ENCODE assay signal across 8 cellular contexts in the genomic region with DNA sequence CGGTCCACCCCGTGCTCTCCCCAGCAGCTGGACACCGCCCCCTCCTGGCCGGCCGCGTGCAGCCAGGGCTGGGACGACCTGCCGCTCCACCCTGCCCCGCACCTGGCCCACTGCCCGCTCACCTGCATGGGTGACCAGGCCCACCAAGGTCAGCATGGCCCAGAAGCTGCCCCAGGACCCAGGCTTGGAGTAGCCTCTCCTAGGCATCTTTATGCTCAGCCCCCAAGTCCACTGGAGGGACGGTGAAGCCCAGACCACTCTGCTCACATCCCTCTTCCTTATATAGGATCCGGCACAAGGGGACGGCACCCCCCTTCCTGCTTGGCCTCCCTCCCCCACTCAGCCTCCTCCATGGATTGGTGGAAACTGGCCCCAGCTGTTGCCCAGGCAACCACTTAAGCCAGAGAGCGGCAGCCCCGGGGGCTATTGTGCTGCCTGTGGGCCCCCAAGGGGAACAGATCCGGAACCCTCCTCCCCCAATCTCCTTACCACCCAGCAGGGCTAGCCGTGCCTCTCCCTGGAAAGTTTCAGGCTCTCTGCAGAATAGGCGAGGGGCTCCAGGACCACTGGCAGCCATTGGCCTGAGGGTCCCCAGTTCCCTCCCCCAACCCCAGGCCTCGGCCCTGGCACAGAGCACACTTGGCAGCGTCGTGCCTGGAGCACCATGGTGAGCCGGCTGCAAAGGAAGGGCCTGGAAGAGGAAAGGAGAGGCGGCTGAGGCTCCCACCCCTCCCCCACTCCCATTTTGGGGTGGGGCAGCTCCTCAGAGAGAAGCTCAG. TPM values are rescaled to one million over a fixed set of nuclear protein-coding genes. Genes with fewer than 3 reads are reported as not detected.
DNase-seq lines count a peak whose midpoint lies in the region; ATAC-seq and TF ChIP-seq lines count a peak whose summit lies in the region.

A gene with protein sequence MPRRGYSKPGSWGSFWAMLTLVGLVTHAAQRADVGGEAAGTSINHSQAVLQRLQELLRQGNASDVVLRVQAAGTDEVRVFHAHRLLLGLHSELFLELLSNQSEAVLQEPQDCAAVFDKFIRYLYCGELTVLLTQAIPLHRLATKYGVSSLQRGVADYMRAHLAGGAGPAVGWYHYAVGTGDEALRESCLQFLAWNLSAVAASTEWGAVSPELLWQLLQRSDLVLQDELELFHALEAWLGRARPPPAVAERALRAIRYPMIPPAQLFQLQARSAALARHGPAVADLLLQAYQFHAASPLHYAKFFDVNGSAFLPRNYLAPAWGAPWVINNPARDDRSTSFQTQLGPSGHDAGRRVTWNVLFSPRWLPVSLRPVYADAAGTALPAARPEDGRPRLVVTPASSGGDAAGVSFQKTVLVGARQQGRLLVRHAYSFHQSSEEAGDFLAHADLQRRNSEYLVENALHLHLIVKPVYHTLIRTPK (minus strand): TSS at position 256 of the 779 bp plus-strand sequence. CDS start 49 bp downstream, at position 207.

- ATAC-seq in CD4-positive, CD25-positive, alpha-beta regulatory T cell (ENCODE audit: low read depth in 2 of 2): peak in 1 of 2 donors; percentile 38
- ATAC-seq in IMR-90 (ENCODE audit: low read depth) (peak; percentile 77), WTC11 (peak; percentile 83), aorta (ENCODE audit: low FRiP score) (peak; percentile 42)

- in situ Hi-C loops in IMR-90 (cut with MboI; ENCODE audit: low sequenced_read_pairs): no loop called here

- H3K4me1 Mint-ChIP-seq in CD4-positive, CD25-positive, alpha-beta regulatory T cell: peaks cover 0 to 9% (median 4%) of the 10 kb centered on the region in 4 donors
- peaks cover 31% of the 10 kb centered on the region for H3K4me1 Mint-ChIP-seq in WTC11
- H3K4me1 Mint-ChIP-seq in endodermal cell: peaks cover 2% of the 10 kb centered on the region
- H3K4me1 Mint-ChIP-seq in mesothelial cell of epicardium: peaks cover 20% of the 10 kb centered on the region

- no peak within 1 kb of the TSS for H3K4ac ChIP-seq in IMR-90 (ENCODE audit: low read depth, low read length)

- H3K4me2 ChIP-seq in IMR-90 (ENCODE audit: low read depth, low read length): no peak within 1 kb of the TSS

- no peaks in the 10 kb centered on the region for H3K36me3 ChIP-seq in CD4-positive, CD25-positive, alpha-beta regulatory T cell (ENCODE audit: control insufficient read depth, insufficient read depth, low read length)
- H3K36me3 ChIP-seq in IMR-90 (ENCODE audit: control insufficient read depth, insufficient read depth, low read length) (no peaks in the 10 kb centered on the region), endodermal cell (ENCODE audit: control insufficient read depth, insufficient read depth, low read length) (no peaks in the 10 kb centered on the region), aorta (ENCODE audit: control insufficient read depth in 1 of 2, insufficient read depth in 2 of 2, low read length in 1 of 2) (no peaks in the 10 kb centered on the region)

- H4K5ac ChIP-seq in IMR-90 (ENCODE audit: low read depth, low read length): no peak within 1 kb of the TSS

- H3K36me3 Mint-ChIP-seq in CD4-positive, CD25-positive, alpha-beta regulatory T cell: no peaks in the 10 kb centered on the region
- H3K36me3 Mint-ChIP-seq in WTC11 (no peaks in the 10 kb centered on the region), endodermal cell (ENCODE audit: low read depth) (no peaks in the 10 kb centered on the region), mesothelial cell of epicardium (no peaks in the 10 kb centered on the region)

- peak; percentile 29; the same call in 1 of the 2 replicates for TF ChIP-seq RAD21 in IMR-90 (IDR thresholded peaks at IDR 0.05; ENCODE audit: low read length)

- H3K27ac ChIP-seq in CD4-positive, CD25-positive, alpha-beta regulatory T cell (ENCODE audit: insufficient read depth, low read length, poor library complexity, severe bottlenecking): no peak within 1 kb of the TSS
- H3K27ac ChIP-seq in IMR-90 (ENCODE audit: insufficient read depth, low read length): no peak within 1 kb of the TSS
- H3K27ac ChIP-seq in endodermal cell (ENCODE audit: low read depth, low read length): peak within 1 kb of the TSS; percentile 91
- H3K27ac ChIP-seq in aorta (ENCODE audit: low read depth in 1 of 2, low read length in 2 of 2): no peak within 1 kb of the TSS

- BruUV-seq in IMR-90 (replicated peaks; lab: Mats Ljungman, UMichigan): no TSS peak

- no peak within 1 kb of the TSS for H2BK20ac ChIP-seq in IMR-90 (ENCODE audit: low read depth, low read length)

- no peaks in the 10 kb centered on the region for H4K20me1 ChIP-seq in IMR-90 (ENCODE audit: insufficient read depth, low read length)

- no peaks in the 10 kb centered on the region for H3K79me1 ChIP-seq in IMR-90 (ENCODE audit: low read depth in 1 of 2, low read length in 2 of 2)

- H3K9ac ChIP-seq in IMR-90 (ENCODE audit: low read depth, low read length): no peak within 1 kb of the TSS
- no peak within 1 kb of the TSS for H3K9ac ChIP-seq in endodermal cell (ENCODE audit: extremely low read depth, low read length, poor library complexity, severe bottlenecking)

- CTCF ChIA-PET in IMR-90 (lab: Yijun Ruan, JAX): no interaction called here
- CTCF ChIA-PET in WTC11 (lab: Charles Lee): interaction anchor here (0.5 to 4.4 kb wide), 51 partner anchors 9 to 409 kb away, joined by 3 to 60 read pairs (median 4); a partner anchor contains a TSS

- H3K9me3 Mint-ChIP-seq in CD4-positive, CD25-positive, alpha-beta regulatory T cell: peaks cover 0 to 1% (median 0%) of the 10 kb centered on the region in 7 donors
- H3K9me3 Mint-ChIP-seq in WTC11 (0 out of 2 replicates have a peak, but pooled peaks cover 5% of the 10 kb centered on the region), endodermal cell (no peaks in the 10 kb centered on the region), mesothelial cell of epicardium (no peaks in the 10 kb centered on the region)

- no peak within 1 kb of the TSS for H3K23ac ChIP-seq in IMR-90 (ENCODE audit: low read depth, low read length)

- no peaks in the 10 kb centered on the region for H3K9me3 ChIP-seq in CD4-positive, CD25-positive, alpha-beta regulatory T cell (ENCODE audit: control insufficient read depth in 2 of 2, low read length in 2 of 2)
- H3K9me3 ChIP-seq in IMR-90 (ENCODE audit: control insufficient read depth, insufficient read depth, low read length): no peaks in the 10 kb centered on the region
- H3K9me3 ChIP-seq in endodermal cell (ENCODE audit: control insufficient read depth, low read length): no peaks in the 10 kb centered on the region
- no peaks in the 10 kb centered on the region for H3K9me3 ChIP-seq in aorta (ENCODE audit: control insufficient read depth, low read length)

- H3K27me3 ChIP-seq in CD4-positive, CD25-positive, alpha-beta regulatory T cell (ENCODE audit: control insufficient read depth, insufficient read depth, low read length): peaks cover 8% of the 10 kb centered on the region
- H3K27me3 ChIP-seq in IMR-90 (ENCODE audit: control insufficient read depth, insufficient read depth, low read length) (peaks cover 7% of the 10 kb centered on the region; the same call in 1 of the 2 replicates), endodermal cell (ENCODE audit: control insufficient read depth, insufficient read depth, low read length, poor library complexity, severe bottlenecking) (peaks cover 28% of the 10 kb centered on the region), aorta (ENCODE audit: control insufficient read depth in 1 of 2, insufficient read depth in 2 of 2, low read length in 1 of 2) (no peaks in the 10 kb centered on the region)

- H3K56ac ChIP-seq in IMR-90 (ENCODE audit: extremely low read depth, insufficient read depth, low read length): no peak within 1 kb of the TSS

- intact Hi-C loops in IMR-90 (cut with micrococcal nuclease): loop anchor here (5.0 kb wide), 1 partner anchor 155 kb away; no protein-coding TSS in a partner anchor
- intact Hi-C loops in aorta (cut with DNase I): loop anchor here in 1 of 2 donors (10.0 kb wide), 1 partner anchor 157 kb away; a partner anchor contains a TSS

- H2BK5ac ChIP-seq in IMR-90 (ENCODE audit: low read depth, low read length, poor library complexity, severe bottlenecking): no peak within 1 kb of the TSS

- no peak within 1 kb of the TSS for H3K27ac Mint-ChIP-seq in CD4-positive, CD25-positive, alpha-beta regulatory T cell
- H3K27ac Mint-ChIP-seq in WTC11: no peak within 1 kb of the TSS; the same call in 1 of the 2 replicates
- H3K27ac Mint-ChIP-seq in endodermal cell: no peak within 1 kb of the TSS
- no peak within 1 kb of the TSS for H3K27ac Mint-ChIP-seq in mesothelial cell of epicardium

- H3K27me3 Mint-ChIP-seq in CD4-positive, CD25-positive, alpha-beta regulatory T cell: peaks cover 33% of the 10 kb centered on the region
- peaks cover 12% of the 10 kb centered on the region for H3K27me3 Mint-ChIP-seq in WTC11 (ENCODE audit: low read depth)
- H3K27me3 Mint-ChIP-seq in endodermal cell (ENCODE audit: insufficient read depth): peaks cover 44% of the 10 kb centered on the region
- peaks cover 79% of the 10 kb centered on the region for H3K27me3 Mint-ChIP-seq in mesothelial cell of epicardium (ENCODE audit: low read depth)

- H4K8ac ChIP-seq in IMR-90 (ENCODE audit: low read depth in 2 of 2, low read length in 2 of 2): no peak within 1 kb of the TSS

- no peak within 1 kb of the TSS for H3K14ac ChIP-seq in IMR-90 (replicated peaks; ENCODE audit: low read depth, low read length)

- no peak within 1 kb of the TSS for H2AK5ac ChIP-seq in IMR-90 (ENCODE audit: low read depth, low read length)

- dilution Hi-C loops in IMR-90 (cut with HindIII; ENCODE audit: low sequenced_read_pairs, unreplicated experiment): no loop called here

- peak; percentile 18 to 36 (median 28) for DNase-seq in CD4-positive, CD25-positive, alpha-beta regulatory T cell
- DNase-seq in IMR-90 (no peak), WTC11 (ENCODE audit: low spot score) (peak; percentile 87), endodermal cell (peak; percentile 98), mesothelial cell of epicardium (ENCODE audit: low spot score in 2 of 2, unreplicated experiment in 2 of 2) (peak in 1 of 2 experiments; percentile 69), aorta (no peak), SIG-M5 treated with dmso at 0.1 percent for 504 hours (lab: John Stamatoyannopoulos, UW; ENCODE audit: unreplicated experiment) (no peak), NK-92 (lab: John Stamatoyannopoulos, UW; ENCODE audit: unreplicated experiment) (no peak)

- no peak within 1 kb of the TSS for H4K91ac ChIP-seq in IMR-90 (ENCODE audit: insufficient read depth, low read depth, low read length)

- H2AK9ac ChIP-seq in IMR-90 (replicated peaks; ENCODE audit: low read depth, low read length, poor library complexity): no peak within 1 kb of the TSS

- peaks cover 6% of the 10 kb centered on the region for H3K4me1 ChIP-seq in CD4-positive, CD25-positive, alpha-beta regulatory T cell (ENCODE audit: control insufficient read depth, insufficient read depth, low read length, poor library complexity, severe bottlenecking)
- H3K4me1 ChIP-seq in IMR-90 (ENCODE audit: control insufficient read depth, insufficient read depth, low read length) (no peaks in the 10 kb centered on the region), endodermal cell (ENCODE audit: control insufficient read depth, insufficient read depth, low read length) (no peaks in the 10 kb centered on the region), aorta (ENCODE audit: control insufficient read depth in 1 of 2, insufficient read depth in 2 of 2, low read length in 2 of 2) (no peaks in the 10 kb centered on the region)

- TF ChIP-seq POLR2A in IMR-90 (IDR thresholded peaks at IDR 0.05; ENCODE audit: low read depth, low read length): no peak

- H2AFZ ChIP-seq in IMR-90 (replicated peaks; ENCODE audit: low read length, poor library complexity): peak within 1 kb of the TSS; percentile 41

- 2% methylated on average over 11 of the region's 23 CpGs; no CpG with 5 or more reads in 1 of the 2 experiments for WGBS in IMR-90 (ENCODE audit: extremely low coverage in 2 of 2, insufficient read length in 1 of 2), 2 experiments
- WGBS in endodermal cell (ENCODE audit: insufficient coverage in 1 of 2, insufficient read length in 1 of 2), 2 experiments: 20 to 44% methylated on average over 12 to 22 of the region's 23 CpGs
- WGBS in aorta, 2 donors: 13 to 17% methylated on average over 20 to 23 of the region's 23 CpGs

- H3K4me3 ChIP-seq in CD4-positive, CD25-positive, alpha-beta regulatory T cell (ENCODE audit: low read depth, low read length): no peak within 1 kb of the TSS
- H3K4me3 ChIP-seq in IMR-90 (ENCODE audit: insufficient read depth, low read depth, low read length): no peak within 1 kb of the TSS
- no peak within 1 kb of the TSS for H3K4me3 ChIP-seq in endodermal cell (ENCODE audit: low read length)
- no peak within 1 kb of the TSS for H3K4me3 ChIP-seq in aorta (ENCODE audit: low read length in 2 of 2)

- peak; percentile 32 for TF ChIP-seq CTCF in IMR-90 (conservative IDR thresholded peaks at IDR 0.05; ENCODE audit: low read depth, low read length)
- peak; percentile 78 for TF ChIP-seq CTCF in WTC11 (IDR thresholded peaks at IDR 0.05)
- peak; percentile 94 for TF ChIP-seq CTCF in endodermal cell (conservative IDR thresholded peaks at IDR 0.05)
- peak; percentile 54 for TF ChIP-seq CTCF in mesothelial cell of epicardium (IDR thresholded peaks at IDR 0.05; ENCODE audit: unreplicated experiment)

- no peaks in the 10 kb centered on the region for H3K9me1 ChIP-seq in IMR-90 (ENCODE audit: insufficient read depth, low read length)

- POLR2A ChIA-PET in IMR-90 (lab: Charles Lee; ENCODE audit: unreplicated experiment) (no interaction called here), WTC11 (lab: Charles Lee) (interaction anchor here (0.6 to 1.5 kb wide), 5 partner anchors 10 to 170 kb away, joined by 3 to 11 read pairs (median 4); no protein-coding TSS in a partner anchor)

- no peak within 1 kb of the TSS for H3K18ac ChIP-seq in IMR-90 (ENCODE audit: low read depth, low read length)

- H3K4me3 Mint-ChIP-seq in CD4-positive, CD25-positive, alpha-beta regulatory T cell: peak within 1 kb of the TSS in 1 of 4 donors; percentile 31
- H3K4me3 Mint-ChIP-seq in WTC11 (peak within 1 kb of the TSS; percentile 59), endodermal cell (no peak within 1 kb of the TSS), mesothelial cell of epicardium (no peak within 1 kb of the TSS)

- H2BK120ac ChIP-seq in IMR-90 (ENCODE audit: low read depth, low read length): no peak within 1 kb of the TSS

- H2BK15ac ChIP-seq in IMR-90 (ENCODE audit: low read depth, low read length): no peak within 1 kb of the TSS

RNA-seq across cellular contexts. Expression of the gene that starts here (rescaled TPM):
- not detected for total RNA-seq in CD4-positive, CD25-positive, alpha-beta regulatory T cell
- polyA plus RNA-seq in CD4-positive, CD25-positive, alpha-beta regulatory T cell: under 1 TPM in 1 of 4 donors, not detected in 3; 0.09 TPM
- not detected in 2 replicates for total RNA-seq in IMR-90 (2012; rRNA removed)
- polyA plus RNA-seq in IMR-90 (2012; rRNA removed): not detected in 2 replicates
- not detected in 2 replicates for polyA plus RNA-seq in IMR-90 (2012; cell fraction: cytosol; rRNA removed)
- not detected in 2 replicates for polyA plus RNA-seq in IMR-90 (2012; cell fraction: nucleus; rRNA removed; ENCODE audit: low replicate concordance)
- 0.94 to 2.1 TPM (median 2.0 TPM) in 3 replicates for total RNA-seq in WTC11 (2021)
- total RNA-seq in endodermal cell: under 1 TPM in 1 of 2 donors, not detected in 1; 0.18 TPM
- polyA plus RNA-seq in endodermal cell (2013, experiment 1 of 2): 14.0 TPM
- polyA plus RNA-seq in endodermal cell (2013, experiment 2 of 2): 12.0 TPM
- total RNA-seq in mesothelial cell of epicardium: 0.11 to 0.16 TPM in 2 of 3 replicates, not detected in the other
- total RNA-seq in aorta: not detected
- not detected for polyA plus RNA-seq in aorta

Comparison
In these comparisons a context has a peak if more than half of its experiments do, and no peak if none do; other contexts are left out.
1. Peak in DNase-seq in CD4-positive, CD25-positive, alpha-beta regulatory T cell; RNA of the gene not detected or under 1 TPM.
2. Peak in ATAC-seq in IMR-90; RNA of the gene not detected or under 1 TPM.
3. Peak in ATAC-seq in aorta; RNA of the gene not detected or under 1 TPM.
4. DNase-seq: peak in WTC11 (single experiment) and endodermal cell (single experiment); none in IMR-90 (single experiment), aorta (0 of 2), SIG-M5 treated with dmso at 0.1 percent for 504 hours (single experiment) and NK-92 (single experiment).
5. CTCF ChIP-seq: peak in every context shown above with its lines; median percentile 94 in endodermal cell; 78 in WTC11; 54 in mesothelial cell of epicardium; 32 in IMR-90.